1 cellular context compared by ENCODE assay signal in genomic region chr6:37717836-37718251, GRCh38.
TF ChIP-seq lines count a peak whose summit lies in the region.

No MANE protein-coding gene starts in this region.

TF ChIP-seq in HepG2, 621 proteins besides CTCF, POLR2A, EP300 and RAD21 (continued from another document):
- 0 out of 2 replicates have a peak, but pooled peaks have one; percentile 20 for TF ChIP-seq RARA (CRISPR knock-in tag; IDR thresholded peaks at IDR 0.05)
